In genomic region chr7:3455826-3456444, GRCh38 we compare ENCODE assay signal across 29 cellular contexts.
DNase-seq lines count a peak whose midpoint lies in the region; ATAC-seq and TF ChIP-seq lines count a peak whose summit lies in the region.
"Had no signal": no experiment of that assay in that cellular context is flagged by ENCODE, and none has a peak within 500 bp of the region (broad histone marks: within the 10 kb centered on the region; RNA-seq: fewer than 3 reads in every experiment).

No MANE protein-coding gene starts in this region.

- TF ChIP-seq CTCF in cardiac fibroblast (IDR thresholded peaks at IDR 0.05; ENCODE audit: low read depth, low read length) (no peak), fibroblast of pulmonary artery (IDR thresholded peaks at IDR 0.05; ENCODE audit: low read length, missing control alignments) (no peak), progenitor cell of endocrine pancreas (IDR thresholded peaks at IDR 0.05; ENCODE audit: unreplicated experiment) (no peak)

- ATAC-seq in HG02623 (IDR thresholded peaks at IDR 0.05; ENCODE audit: unreplicated experiment) = no peak
- ATAC-seq: activated CD4-positive, alpha-beta T cell treated with anti-CD3 and anti-CD28 coated beads for 36 hours; stimulated activated effector memory CD8-positive, alpha-beta T cell treated with anti-CD3 and anti-CD28 coated beads, Interleukin-12 subunit alpha, Interleukin-12 subunit beta, amount 100 ng/mL, for 72 hours had no signal

- peaks cover 2% of the 10 kb centered on the region for H3K36me3 Mint-ChIP-seq in progenitor cell of endocrine pancreas (ENCODE audit: insufficient read depth)
- H3K36me3 Mint-ChIP-seq: stimulated activated effector memory CD8-positive, alpha-beta T cell treated with anti-CD3 and anti-CD28 coated beads, Interleukin-12 subunit alpha, Interleukin-12 subunit beta, amount 100 ng/mL, for 72 hours had no signal

- no peaks in the 10 kb centered on the region for H3K27me3 Mint-ChIP-seq in progenitor cell of endocrine pancreas
- H3K27me3 Mint-ChIP-seq: activated CD4-positive, alpha-beta T cell treated with anti-CD3 and anti-CD28 coated beads for 36 hours; activated T-cell treated with anti-CD3 and anti-CD28 coated beads, Interleukin-2, amount 50 U/mL, for 24 hours had no signal

- peaks cover 17% of the 10 kb centered on the region for H3K4me1 Mint-ChIP-seq in progenitor cell of endocrine pancreas (ENCODE audit: low read depth)
- H3K4me1 Mint-ChIP-seq: neural progenitor cell; stimulated activated effector memory CD8-positive, alpha-beta T cell treated with anti-CD3 and anti-CD28 coated beads, Interleukin-12 subunit alpha, Interleukin-12 subunit beta, amount 100 ng/mL, for 72 hours had no signal

- peak; percentile 18 for DNase-seq in HT1080 (ENCODE audit: low read depth)
- peak; percentile 21 to 77 for DNase-seq in cardiac fibroblast (ENCODE audit: low read depth in 2 of 2)
- peak; percentile 62 for DNase-seq in fibroblast of pulmonary artery (ENCODE audit: low read depth)
- DNase-seq in progenitor cell of endocrine pancreas (ENCODE audit: low spot score, unreplicated experiment) = no peak
- DNase-seq in NCI-H2081 (lab: John Stamatoyannopoulos, UW) = no peak
- no peak for DNase-seq in G401 (ENCODE audit: low spot score)
- DNase-seq in activated naive CD4-positive, alpha-beta T cell treated with anti-CD3 and anti-CD28 coated beads, Interleukin-2, amount 50 U/mL, for 16 hours = no peak
- DNase-seq: activated CD4-positive, alpha-beta T cell treated with anti-CD3 and anti-CD28 coated beads for 36 hours; activated CD8-positive, alpha-beta memory T cell treated with anti-CD3 and anti-CD28 coated beads for 24 hours; activated T-cell treated with anti-CD3 and anti-CD28 coated beads, Interleukin-2, amount 50 U/mL, for 24 hours; amygdala; cerebellar nuclear complex; DMS53; effector CD4-positive, alpha-beta T cell; GF-D8; glutamatergic neuron; NCI-H187; NCI-H748 treated with DMSO at 0.1 percent for 48 hours; SK-N-SH; small intestine; stimulated activated CD4-positive, alpha-beta T cell treated with anti-CD3 and anti-CD28 coated beads, Interleukin-2, amount 100 ng/mL, for 24 hours; substantia nigra; T-helper 2 cell had no signal

- in situ Hi-C loops in G401 (cut with HindIII; ENCODE audit: low sequenced_read_pairs) = no loop called here

- H3K4me3 ChIP-seq in cardiac fibroblast (replicated peaks in 1 of 2; ENCODE audit: low read depth in 2 of 2, low read length in 2 of 2) (no peak overlapping the region), fibroblast of pulmonary artery (replicated peaks; ENCODE audit: low read depth, low read length) (no peak overlapping the region)
- H3K4me3 ChIP-seq: BLaER1, esophagus muscularis mucosa, lung, neural progenitor cell had no signal

- peaks cover 11% of the 10 kb centered on the region for H3K9me3 Mint-ChIP-seq in progenitor cell of endocrine pancreas (ENCODE audit: low read depth)
- H3K9me3 Mint-ChIP-seq: stimulated activated effector memory CD8-positive, alpha-beta T cell treated with anti-CD3 and anti-CD28 coated beads, Interleukin-12 subunit alpha, Interleukin-12 subunit beta, amount 100 ng/mL, for 72 hours had no signal

- peak overlapping the region; percentile 27 for H3K27ac Mint-ChIP-seq in progenitor cell of endocrine pancreas
- H3K27ac Mint-ChIP-seq: activated CD4-positive, alpha-beta T cell treated with anti-CD3 and anti-CD28 coated beads for 36 hours; activated T-cell treated with anti-CD3 and anti-CD28 coated beads, Interleukin-2, amount 50 U/mL, for 24 hours; neural progenitor cell; stimulated activated effector memory CD8-positive, alpha-beta T cell treated with anti-CD3 and anti-CD28 coated beads, Interleukin-12 subunit alpha, Interleukin-12 subunit beta, amount 100 ng/mL, for 72 hours had no signal

- no peak overlapping the region for H3K4me3 Mint-ChIP-seq in progenitor cell of endocrine pancreas (ENCODE audit: low read depth)
- H3K4me3 Mint-ChIP-seq: activated CD4-positive, alpha-beta T cell treated with anti-CD3 and anti-CD28 coated beads for 36 hours; activated T-cell treated with anti-CD3 and anti-CD28 coated beads, Interleukin-2, amount 50 U/mL, for 24 hours; neural progenitor cell; stimulated activated effector memory CD8-positive, alpha-beta T cell treated with anti-CD3 and anti-CD28 coated beads, Interleukin-12 subunit alpha, Interleukin-12 subunit beta, amount 100 ng/mL, for 72 hours had no signal

Comparison
In these comparisons a context has a peak if more than half of its experiments do, and no peak if none do; other contexts are left out.
1. DNase-seq: peak in HT1080 (single experiment), cardiac fibroblast (2 of 2) and fibroblast of pulmonary artery (single experiment); none in progenitor cell of endocrine pancreas (single experiment), NCI-H2081 (0 of 2), G401 (single experiment) and activated naive CD4-positive, alpha-beta T cell treated with anti-CD3 and anti-CD28 coated beads, Interleukin-2, amount 50 U/mL, for 16 hours (single experiment).